In genomic region chr2:10331033-10331701, GRCh38 we compare ENCODE assay signal across 8 cellular contexts. TPM values are rescaled to one million over a fixed set of nuclear protein-coding genes. Genes with fewer than 3 reads are reported as not detected.
DNase-seq lines count a peak whose midpoint lies in the region; ATAC-seq and TF ChIP-seq lines count a peak whose summit lies in the region.

No MANE protein-coding gene starts in this region.

- TF ChIP-seq POLR2A in GM18951 (IDR thresholded peaks at IDR 0.05; ENCODE audit: extremely low read depth, insufficient read depth, insufficient read length): peak; percentile 42

- peaks cover 58% of the 10 kb centered on the region for H3K4me1 Mint-ChIP-seq in T-helper 17 cell
- peaks cover 85% of the 10 kb centered on the region for H3K4me1 Mint-ChIP-seq in activated naive CD8-positive, alpha-beta T cell treated with anti-CD3 and anti-CD28 coated beads, Interleukin-2, amount 50 U/mL, for 24 hours
- peaks cover 84% of the 10 kb centered on the region for H3K4me1 Mint-ChIP-seq in stimulated activated effector memory CD8-positive, alpha-beta T cell treated with anti-CD3 and anti-CD28 coated beads, Interleukin-12 subunit alpha, Interleukin-12 subunit beta, amount 100 ng/mL, for 72 hours

- peak; percentile 39 to 70 (median 40) for DNase-seq in T-helper 17 cell
- peak; percentile 83 for DNase-seq in activated naive CD8-positive, alpha-beta T cell treated with anti-CD3 and anti-CD28 coated beads, Interleukin-2, amount 50 U/mL, for 24 hours
- DNase-seq in mesenteric fat pad (ENCODE audit: low spot score): peak; percentile 92
- DNase-seq in stimulated activated effector memory CD8-positive, alpha-beta T cell treated with anti-CD3 and anti-CD28 coated beads, Interleukin-12 subunit alpha, Interleukin-12 subunit beta, amount 100 ng/mL, for 72 hours (ENCODE audit: low spot score in 2 of 2): peak; percentile 53 to 81
- DNase-seq in dedifferentiated amniotic fluid mesenchymal stem cell (ENCODE audit: extremely low spot score): no peak
- no peak for DNase-seq in NCI-H748 treated with DMSO at 0.1 percent for 48 hours (lab: John Stamatoyannopoulos, UW)

- ATAC-seq in HG03095 (IDR thresholded peaks at IDR 0.05; ENCODE audit: unreplicated experiment): peak; percentile 60
- ATAC-seq in T-helper 17 cell: peak; percentile 66
- ATAC-seq in activated naive CD8-positive, alpha-beta T cell treated with anti-CD3 and anti-CD28 coated beads, Interleukin-2, amount 50 U/mL, for 24 hours: peak; percentile 24
- peak; percentile 75 for ATAC-seq in stimulated activated effector memory CD8-positive, alpha-beta T cell treated with anti-CD3 and anti-CD28 coated beads, Interleukin-12 subunit alpha, Interleukin-12 subunit beta, amount 100 ng/mL, for 72 hours

- no peaks in the 10 kb centered on the region for H3K9me3 ChIP-seq in T-helper 17 cell (ENCODE audit: control insufficient read depth, low read length, poor library complexity, severe bottlenecking)

- no peaks in the 10 kb centered on the region for H3K27me3 Mint-ChIP-seq in T-helper 17 cell
- H3K27me3 Mint-ChIP-seq in activated naive CD8-positive, alpha-beta T cell treated with anti-CD3 and anti-CD28 coated beads, Interleukin-2, amount 50 U/mL, for 24 hours: no peaks in the 10 kb centered on the region

- H3K36me3 Mint-ChIP-seq in T-helper 17 cell (ENCODE audit: low read depth): no peaks in the 10 kb centered on the region
- H3K36me3 Mint-ChIP-seq in activated naive CD8-positive, alpha-beta T cell treated with anti-CD3 and anti-CD28 coated beads, Interleukin-2, amount 50 U/mL, for 24 hours (ENCODE audit: low read depth): peaks cover 15% of the 10 kb centered on the region
- H3K36me3 Mint-ChIP-seq in stimulated activated effector memory CD8-positive, alpha-beta T cell treated with anti-CD3 and anti-CD28 coated beads, Interleukin-12 subunit alpha, Interleukin-12 subunit beta, amount 100 ng/mL, for 72 hours: peaks cover 38% of the 10 kb centered on the region

- H3K4me3 Mint-ChIP-seq in T-helper 17 cell: peak overlapping the region; percentile 97
- peak overlapping the region; percentile 88 for H3K4me3 Mint-ChIP-seq in activated naive CD8-positive, alpha-beta T cell treated with anti-CD3 and anti-CD28 coated beads, Interleukin-2, amount 50 U/mL, for 24 hours
- H3K4me3 Mint-ChIP-seq in stimulated activated effector memory CD8-positive, alpha-beta T cell treated with anti-CD3 and anti-CD28 coated beads, Interleukin-12 subunit alpha, Interleukin-12 subunit beta, amount 100 ng/mL, for 72 hours: peak overlapping the region; percentile 96

- no peaks in the 10 kb centered on the region for H3K9me3 Mint-ChIP-seq in activated naive CD8-positive, alpha-beta T cell treated with anti-CD3 and anti-CD28 coated beads, Interleukin-2, amount 50 U/mL, for 24 hours
- no peaks in the 10 kb centered on the region for H3K9me3 Mint-ChIP-seq in stimulated activated effector memory CD8-positive, alpha-beta T cell treated with anti-CD3 and anti-CD28 coated beads, Interleukin-12 subunit alpha, Interleukin-12 subunit beta, amount 100 ng/mL, for 72 hours

- peak overlapping the region; percentile 97 for H3K27ac Mint-ChIP-seq in T-helper 17 cell
- peak overlapping the region; percentile 97 for H3K27ac Mint-ChIP-seq in activated naive CD8-positive, alpha-beta T cell treated with anti-CD3 and anti-CD28 coated beads, Interleukin-2, amount 50 U/mL, for 24 hours
- peak overlapping the region; percentile 98 for H3K27ac Mint-ChIP-seq in stimulated activated effector memory CD8-positive, alpha-beta T cell treated with anti-CD3 and anti-CD28 coated beads, Interleukin-12 subunit alpha, Interleukin-12 subunit beta, amount 100 ng/mL, for 72 hours

- in situ Hi-C loops in GM18951 (cut with MboI; ENCODE audit: low sequenced_read_pairs, unreplicated experiment): no loop called here

RNA-seq across cellular contexts. Expression of gene HPCAL1, which starts 28.5 kb away (rescaled TPM):
- total RNA-seq in T-helper 17 cell (10 to 100 TPM; 44.2 TPM), mesenteric fat pad (45.3 TPM)

Comparison
In these comparisons a context has a peak if more than half of its experiments do, and no peak if none do; other contexts are left out.
1. ATAC-seq: peak in every context shown above with its lines; median percentile 75 in stimulated activated effector memory CD8-positive, alpha-beta T cell treated with anti-CD3 and anti-CD28 coated beads, Interleukin-12 subunit alpha, Interleukin-12 subunit beta, amount 100 ng/mL, for 72 hours; 66 in T-helper 17 cell; 60 in HG03095; 24 in activated naive CD8-positive, alpha-beta T cell treated with anti-CD3 and anti-CD28 coated beads, Interleukin-2, amount 50 U/mL, for 24 hours.
2. DNase-seq: peak in T-helper 17 cell (3 of 3), activated naive CD8-positive, alpha-beta T cell treated with anti-CD3 and anti-CD28 coated beads, Interleukin-2, amount 50 U/mL, for 24 hours (single experiment), mesenteric fat pad (single experiment) and stimulated activated effector memory CD8-positive, alpha-beta T cell treated with anti-CD3 and anti-CD28 coated beads, Interleukin-12 subunit alpha, Interleukin-12 subunit beta, amount 100 ng/mL, for 72 hours (2 of 2); none in dedifferentiated amniotic fluid mesenchymal stem cell (single experiment) and NCI-H748 treated with DMSO at 0.1 percent for 48 hours (single experiment).
3. Peak in every context shown above with its lines, with median percentiles within 50 percentile points of each other: H3K27ac Mint-ChIP-seq and H3K4me3 Mint-ChIP-seq.